In genomic region chr11:8765294-8765693, GRCh38 we compare ENCODE assay signal across 1 cellular context.
A peak's percentile ranks its signal among the peaks of the same experiment; 100 is the strongest.
TF ChIP-seq lines count a peak whose summit lies in the region.

No MANE protein-coding gene starts in this region.

TF ChIP-seq in HepG2, 621 proteins besides CTCF, POLR2A, EP300 and RAD21 (continued from another document):
- TF ChIP-seq AHDC1 (CRISPR knock-in tag; IDR thresholded peaks at IDR 0.05; ENCODE audit: borderline replicate concordance) (no peak), ZSCAN21 (CRISPR knock-in tag; IDR thresholded peaks at IDR 0.05; ENCODE audit: borderline replicate concordance) (no peak), FOXJ3 (CRISPR knock-in tag; IDR thresholded peaks at IDR 0.05; ENCODE audit: borderline replicate concordance) (no peak), ZNF615 (CRISPR knock-in tag; IDR thresholded peaks at IDR 0.05; ENCODE audit: borderline replicate concordance) (no peak), RBM22 (optimal IDR thresholded peaks at IDR 0.05; ENCODE audit: low read length) (no peak), BHLHE40 (IDR thresholded peaks at IDR 0.05; ENCODE audit: low read length) (no peak), TRIM22 (IDR thresholded peaks at IDR 0.05) (no peak), IRX3 (CRISPR knock-in tag; IDR thresholded peaks at IDR 0.05; ENCODE audit: borderline replicate concordance, low read depth) (no peak), ZNF496 (CRISPR knock-in tag; IDR thresholded peaks at IDR 0.05; ENCODE audit: insufficient replicate concordance) (no peak), ZNF773 (CRISPR knock-in tag; IDR thresholded peaks at IDR 0.05; ENCODE audit: borderline replicate concordance) (no peak), YEATS2 (CRISPR knock-in tag; IDR thresholded peaks at IDR 0.05; ENCODE audit: borderline replicate concordance) (no peak), NBN (conservative IDR thresholded peaks at IDR 0.05) (no peak), SAP130 (CRISPR knock-in tag; IDR thresholded peaks at IDR 0.05; ENCODE audit: low read depth) (0 out of 2 replicates have a peak, but pooled peaks have one; percentile 15), BCL6 (CRISPR knock-in tag; IDR thresholded peaks at IDR 0.05) (no peak)
TF ChIP-seq in HepG2: peak in this region for 5.
